Comparison of ENCODE assay signal across 17 cellular contexts in the genomic region with DNA sequence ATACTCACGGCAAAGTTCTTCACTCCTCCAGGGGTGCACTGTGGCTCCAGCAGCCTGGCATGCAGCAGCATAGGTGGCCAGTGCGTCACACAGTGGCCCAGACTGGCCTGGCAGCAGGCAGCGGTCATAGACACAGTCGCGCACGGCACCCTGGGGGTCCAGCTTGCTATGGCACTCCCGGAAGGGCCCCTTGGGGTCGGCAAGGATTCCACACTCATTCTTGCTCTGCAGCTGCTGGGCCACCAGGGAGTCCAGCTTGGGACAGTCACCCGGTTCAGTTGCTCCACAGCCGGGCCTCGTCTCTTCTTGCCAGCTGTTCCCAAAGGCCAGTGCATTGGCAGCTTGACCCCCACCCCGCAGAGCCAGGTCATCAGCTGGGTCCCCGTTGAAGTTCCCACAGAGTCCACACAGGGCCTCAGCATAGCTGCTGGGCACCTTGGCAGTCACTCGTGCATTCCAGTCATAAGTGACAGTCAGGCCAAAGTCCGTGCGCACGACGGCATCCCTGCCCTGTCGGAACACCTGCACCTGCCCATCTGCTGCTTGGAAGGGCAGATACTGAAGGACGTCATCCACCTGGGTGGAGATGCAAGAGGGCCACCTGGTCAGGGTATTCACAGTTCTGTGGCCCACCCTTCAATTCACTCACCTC. TPM values are rescaled to one million over a fixed set of nuclear protein-coding genes. Genes with fewer than 3 reads are reported as not detected.
"Had no signal": no experiment of that assay in that cellular context is flagged by ENCODE, and none has a peak within 500 bp of the region (broad histone marks: within the 10 kb centered on the region; RNA-seq: fewer than 3 reads in every experiment).

No MANE protein-coding gene starts in this region.

- H3K27ac Mint-ChIP-seq: activated B cell treated with CpG ODN at 0.5 μM for 24 hours; activated CD4-positive, alpha-beta T cell treated with anti-CD3 and anti-CD28 coated beads, Interleukin-2, amount 10 ng/mL, durations not matched to agents 24 days and 14 days; activated naive CD8-positive, alpha-beta T cell treated with anti-CD3 and anti-CD28 coated beads, Interleukin-2, amount 10 ng/mL, durations not matched to agents 7 days and 5 days; T-helper 1 cell treated with Interleukin-12 subunit alpha and Interleukin-12 subunit beta and Interleukin-4 antibody, amounts not matched to agents 30 μg/mL and 1 μg/mL, for 36 hours had no signal

- H3K27me3 ChIP-seq: ascending aorta, cardiac muscle cell had no signal

- H3K27ac ChIP-seq: ascending aorta, cardiac muscle cell, gastrocnemius medialis, lower lobe of right lung, psoas muscle, suprapubic skin had no signal

- H3K4me3 Mint-ChIP-seq: activated B cell treated with CpG ODN at 0.5 μM for 24 hours; activated CD4-positive, alpha-beta T cell treated with anti-CD3 and anti-CD28 coated beads, Interleukin-2, amount 10 ng/mL, durations not matched to agents 24 days and 14 days; activated naive CD8-positive, alpha-beta T cell treated with anti-CD3 and anti-CD28 coated beads, Interleukin-2, amount 10 ng/mL, durations not matched to agents 7 days and 5 days; activated T-cell treated with anti-CD3 and anti-CD28 coated beads, Interleukin-2, amount 50 U/mL, for 4 hours; naive thymus-derived CD8-positive, alpha-beta T cell; T-helper 1 cell treated with Interleukin-12 subunit alpha and Interleukin-12 subunit beta and Interleukin-4 antibody, amounts not matched to agents 30 μg/mL and 1 μg/mL, for 36 hours had no signal

- H3K36me3 ChIP-seq: ascending aorta, cardiac muscle cell, gastrocnemius medialis, lower lobe of right lung, suprapubic skin had no signal

- H3K27me3 Mint-ChIP-seq: activated CD4-positive, alpha-beta T cell treated with anti-CD3 and anti-CD28 coated beads, Interleukin-2, amount 10 ng/mL, durations not matched to agents 24 days and 14 days; activated naive CD8-positive, alpha-beta T cell treated with anti-CD3 and anti-CD28 coated beads, Interleukin-2, amount 10 ng/mL, durations not matched to agents 7 days and 5 days; naive thymus-derived CD8-positive, alpha-beta T cell had no signal

- ATAC-seq: activated T-cell treated with anti-CD3 and anti-CD28 coated beads, Interleukin-2, amount 50 U/mL, for 4 hours; gastrocnemius medialis; lower lobe of right lung; naive thymus-derived CD8-positive, alpha-beta T cell; psoas muscle; sciatic nerve had no signal

- H3K4me1 ChIP-seq: ascending aorta, gastrocnemius medialis, lower lobe of right lung, psoas muscle, suprapubic skin had no signal

- H3K36me3 Mint-ChIP-seq: activated naive CD8-positive, alpha-beta T cell treated with anti-CD3 and anti-CD28 coated beads, Interleukin-2, amount 10 ng/mL, durations not matched to agents 7 days and 5 days had no signal

- H3K9me3 ChIP-seq: ascending aorta, gastrocnemius medialis, lower lobe of right lung, psoas muscle, suprapubic skin had no signal

- H3K9me3 Mint-ChIP-seq: activated B cell treated with CpG ODN at 0.5 μM for 24 hours; activated CD4-positive, alpha-beta T cell treated with anti-CD3 and anti-CD28 coated beads, Interleukin-2, amount 10 ng/mL, durations not matched to agents 24 days and 14 days; activated naive CD8-positive, alpha-beta T cell treated with anti-CD3 and anti-CD28 coated beads, Interleukin-2, amount 10 ng/mL, durations not matched to agents 7 days and 5 days; activated T-cell treated with anti-CD3 and anti-CD28 coated beads, Interleukin-2, amount 50 U/mL, for 4 hours; naive thymus-derived CD8-positive, alpha-beta T cell; T-helper 1 cell treated with Interleukin-12 subunit alpha and Interleukin-12 subunit beta and Interleukin-4 antibody, amounts not matched to agents 30 μg/mL and 1 μg/mL, for 36 hours had no signal

- H3K4me3 ChIP-seq: ascending aorta, cardiac muscle cell, gastrocnemius medialis, lower lobe of right lung, psoas muscle, suprapubic skin had no signal

- DNase-seq: activated B cell treated with CpG ODN at 0.5 μM for 24 hours; activated CD4-positive, alpha-beta T cell treated with anti-CD3 and anti-CD28 coated beads, Interleukin-2, amount 10 ng/mL, durations not matched to agents 24 days and 14 days; activated gamma-delta T cell; activated naive CD8-positive, alpha-beta T cell treated with anti-CD3 and anti-CD28 coated beads, Interleukin-2, amount 10 ng/mL, durations not matched to agents 7 days and 5 days; activated T-cell treated with anti-CD3 and anti-CD28 coated beads, Interleukin-2, amount 50 U/mL, for 4 hours; gastrocnemius medialis; lower lobe of right lung; midbrain; naive thymus-derived CD8-positive, alpha-beta T cell; psoas muscle; stimulated activated CD4-positive, alpha-beta T cell treated with anti-CD3 and anti-CD28 coated beads, Interleukin-12 subunit alpha, Interleukin-12 subunit beta, amount 100 ng/mL, for 4 hours; stimulated activated naive CD4-positive, alpha-beta T cell had no signal

- H3K4me1 Mint-ChIP-seq: activated CD4-positive, alpha-beta T cell treated with anti-CD3 and anti-CD28 coated beads, Interleukin-2, amount 10 ng/mL, durations not matched to agents 24 days and 14 days had no signal

RNA-seq across cellular contexts. Expression of a gene that starts 20.6 kb away (rescaled TPM):
- polyA plus RNA-seq: cardiac muscle cell had no signal
